Comparison of ENCODE assay signal across 34 cellular contexts in the genomic region with DNA sequence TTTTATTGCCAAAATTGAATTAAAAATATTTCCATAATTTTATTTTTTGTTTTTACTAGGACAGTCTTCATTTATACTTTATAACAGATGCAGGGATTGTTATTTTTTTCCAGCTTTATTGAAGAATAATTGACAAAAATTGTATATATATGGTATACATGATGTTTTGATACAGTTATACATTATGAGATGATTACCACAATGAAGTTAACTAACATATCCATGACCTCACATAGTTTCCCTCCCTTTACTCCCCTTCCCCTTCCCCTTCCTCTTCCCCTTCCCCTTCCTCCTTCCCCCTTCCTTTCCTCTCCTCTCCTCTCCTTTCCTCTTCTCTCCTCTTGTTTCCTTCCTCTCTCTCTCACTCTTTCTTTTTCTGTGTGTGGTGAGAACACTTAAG.
"Had no signal": no experiment of that assay in that cellular context is flagged by ENCODE, and none has a peak within 500 bp of the region (broad histone marks: within the 10 kb centered on the region; RNA-seq: fewer than 3 reads in every experiment).

No MANE protein-coding gene starts in this region.

- DNase-seq: activated effector memory CD4-positive, alpha-beta T cell treated with anti-CD3 and anti-CD28 coated beads, Interleukin-2, amount 50 U/mL, for 16 hours; activated effector memory CD4-positive, alpha-beta T cell treated with Interleukin-2 at 50 U/mL for 16 hours; activated gamma-delta T cell; activated gamma-delta T cell treated with Interleukin-2 at 50 U/mL for 16 hours; activated naive CD4-positive, alpha-beta T cell; activated naive CD4-positive, alpha-beta T cell treated with anti-CD3 and anti-CD28 coated beads for 36 hours; activated naive CD4-positive, alpha-beta T cell treated with anti-CD3 and anti-CD28 coated beads, Interleukin-2, amount 10 ng/mL, durations not matched to agents 7 days and 5 days; activated naive CD4-positive, alpha-beta T cell treated with anti-CD3 and anti-CD28 coated beads, Interleukin-2, amount 50 U/mL, for 16 hours; activated naive CD4-positive, alpha-beta T cell treated with Interleukin-2 at 50 U/mL for 16 hours; activated naive CD8-positive, alpha-beta T cell treated with anti-CD3 and anti-CD28 coated beads for 36 hours; activated naive CD8-positive, alpha-beta T cell treated with anti-CD3 and anti-CD28 coated beads, Interleukin-2, amount 10 ng/mL, durations not matched to agents 7 days and 5 days; activated naive CD8-positive, alpha-beta T cell treated with anti-CD3 and anti-CD28 coated beads, Interleukin-2, amount 50 U/mL, for 24 hours; activated T-cell treated with anti-CD3 and anti-CD28 coated beads, Interleukin-2, amount 50 U/mL, for 1 hour; activated T-cell treated with anti-CD3 and anti-CD28 coated beads, Interleukin-2, amount 50 U/mL, for 24 hours; activated T-cell treated with anti-CD3 and anti-CD28 coated beads, Interleukin-2, amount 50 U/mL, for 4 hours; activated T-cell treated with anti-CD3 and anti-CD28 coated beads, Interleukin-2, amount 50 U/mL, for 48 hours; activated T-cell treated with anti-CD3 and anti-CD28 coated beads, Interleukin-2, amount 50 U/mL, for 72 hours; adrenal gland; amniotic stem cell; amygdala; anterior cingulate cortex; aorta; body of pancreas; brain microvascular endothelial cell; caudate nucleus; central memory CD4-positive, alpha-beta T cell; cerebellar nuclear complex had no signal

- FAIRE-seq: astrocyte, bronchial epithelial cell had no signal

- ATAC-seq: activated naive CD4-positive, alpha-beta T cell treated with anti-CD3 and anti-CD28 coated beads, Interleukin-2, amount 50 U/mL, for 72 hours; activated naive CD8-positive, alpha-beta T cell treated with anti-CD3 and anti-CD28 coated beads, Interleukin-2, amount 50 U/mL, for 24 hours; activated T-cell treated with anti-CD3 and anti-CD28 coated beads, Interleukin-2, amount 50 U/mL, for 4 hours; activated T-cell treated with anti-CD3 and anti-CD28 coated beads, Interleukin-2, amount 50 U/mL, for 72 hours; activated T-helper 17 cell treated with anti-CD3 and anti-CD28 coated beads, Interleukin-2, amount 50 U/mL, for 72 hours; body of pancreas had no signal

- H3K27me3 ChIP-seq: adrenal gland, ascending aorta, body of pancreas, brain microvascular endothelial cell, breast epithelium, cardiac muscle cell had no signal

- H3K36me3 ChIP-seq: adrenal gland, ascending aorta, brain microvascular endothelial cell, breast epithelium, cardiac muscle cell had no signal

- H3K9me3 ChIP-seq: adrenal gland, ascending aorta, body of pancreas, breast epithelium had no signal

- H3K4me1 ChIP-seq: adrenal gland, ascending aorta, body of pancreas, breast epithelium had no signal

- H3K4me3 ChIP-seq: adrenal gland, ascending aorta, body of pancreas, breast epithelium, cardiac muscle cell had no signal

- H3K27ac ChIP-seq: adrenal gland, ascending aorta, body of pancreas, brain microvascular endothelial cell, breast epithelium, cardiac muscle cell had no signal
